8 cellular contexts compared by ENCODE assay signal in genomic region chr4:7103599-7104365, GRCh38. TPM values are rescaled to one million over a fixed set of nuclear protein-coding genes. Genes with fewer than 3 reads are reported as not detected.
A peak's percentile ranks its signal among the peaks of the same experiment; 100 is the strongest.
DNase-seq lines count a peak whose midpoint lies in the region; ATAC-seq and TF ChIP-seq lines count a peak whose summit lies in the region.

No MANE protein-coding gene starts in this region.

- intact Hi-C loops in colonic mucosa (cut with DNase I) = no loop called here

- peak in 1 of 2 donors; percentile 45 for TF ChIP-seq EP300 in tibial nerve (IDR thresholded peaks at IDR 0.05)

- ATAC-seq in HG03520 (IDR thresholded peaks at IDR 0.05; ENCODE audit: unreplicated experiment) = no peak

- WGBS in mesodermal cell (ENCODE audit: insufficient coverage in 2 of 2), 2 experiments = 66 to 68% methylated on average over 17 to 18 of the region's 22 CpGs
- 13 to 26% methylated on average over 16 to 21 of the region's 22 CpGs for WGBS in tibial nerve, 2 donors

- no peak for TF ChIP-seq POLR2A in tibial nerve (IDR thresholded peaks at IDR 0.05)

- H3K27me3 ChIP-seq in colonic mucosa (no peaks in the 10 kb centered on the region), tibial nerve (no peaks in the 10 kb centered on the region)

- H3K36me3 ChIP-seq in colonic mucosa (no peaks in the 10 kb centered on the region), mesodermal cell (ENCODE audit: control insufficient read depth, insufficient read depth, low read length) (no peaks in the 10 kb centered on the region), tibial nerve (no peaks in the 10 kb centered on the region)

- DNase-seq in COLO668 (lab: John Stamatoyannopoulos, UW; ENCODE audit: unreplicated experiment) = peak; percentile 61
- DNase-seq in LoVo (ENCODE audit: low spot score) = peak; percentile 58
- DNase-seq in colonic mucosa = peak; percentile 82
- DNase-seq in tibial nerve (ENCODE audit: low spot score in 2 of 2) = peak; percentile 53 to 61
- DNase-seq in hepatic stellate cell (ENCODE audit: low spot score) = no peak
- no peak for DNase-seq in Kasumi-1 (lab: John Stamatoyannopoulos, UW)

- H3K27ac ChIP-seq in colonic mucosa (peak overlapping the region; percentile 86), mesodermal cell (ENCODE audit: low read depth, low read length, severe bottlenecking) (no peak overlapping the region), tibial nerve (peak overlapping the region; percentile 57 to 93 (median 84))

- TF ChIP-seq CTCF in colonic mucosa (IDR thresholded peaks at IDR 0.05) = no peak
- TF ChIP-seq CTCF in tibial nerve (IDR thresholded peaks at IDR 0.05) = no peak

- H3K9me3 ChIP-seq in colonic mucosa = no peaks in the 10 kb centered on the region
- H3K9me3 ChIP-seq in mesodermal cell (ENCODE audit: control insufficient read depth, low read length) = no peaks in the 10 kb centered on the region
- H3K9me3 ChIP-seq in tibial nerve = no peaks in the 10 kb centered on the region

- H3K9ac ChIP-seq in colonic mucosa (ENCODE audit: low read depth in 2 of 2, low read length in 2 of 2) = peak overlapping the region; percentile 4 to 90

- peak overlapping the region; percentile 73 for H3K4me3 ChIP-seq in colonic mucosa
- H3K4me3 ChIP-seq in mesodermal cell (ENCODE audit: extremely low read depth, insufficient read depth, low read length, poor library complexity, severe bottlenecking) = peak overlapping the region; percentile 55
- peak overlapping the region; percentile 32 to 76 (median 57) for H3K4me3 ChIP-seq in tibial nerve

- H3K4me1 ChIP-seq in colonic mucosa = peaks cover 3% of the 10 kb centered on the region
- no peaks in the 10 kb centered on the region for H3K4me1 ChIP-seq in mesodermal cell (ENCODE audit: control insufficient read depth, insufficient read depth, low read length, poor library complexity, severe bottlenecking)
- H3K4me1 ChIP-seq in tibial nerve = peaks cover 0 to 36% (median 15%) of the 10 kb centered on the region in 4 donors

RNA-seq across cellular contexts. Expression of gene GRPEL1, which starts 35.9 kb away (rescaled TPM):
- total RNA-seq in colonic mucosa (10 to 100 TPM; 45.9 to 50.9 TPM), tibial nerve (10 to 100 TPM; 11.1 to 13.6 (median 13.3) TPM)
- 24.7 TPM for polyA plus RNA-seq in mesodermal cell (2013, experiment 1 of 2)
- 21.8 TPM for polyA plus RNA-seq in mesodermal cell (2013, experiment 2 of 2)

Comparison
In these comparisons a context has a peak if more than half of its experiments do, and no peak if none do; other contexts are left out.
1. DNase-seq: peak in COLO668 (single experiment), LoVo (single experiment), colonic mucosa (single experiment) and tibial nerve (2 of 2); none in hepatic stellate cell (single experiment) and Kasumi-1 (0 of 2).
2. Peak in every context shown above with its lines, with median percentiles within 50 percentile points of each other: H3K4me3 ChIP-seq.